18 cellular contexts compared by ENCODE assay signal in the genomic region with DNA sequence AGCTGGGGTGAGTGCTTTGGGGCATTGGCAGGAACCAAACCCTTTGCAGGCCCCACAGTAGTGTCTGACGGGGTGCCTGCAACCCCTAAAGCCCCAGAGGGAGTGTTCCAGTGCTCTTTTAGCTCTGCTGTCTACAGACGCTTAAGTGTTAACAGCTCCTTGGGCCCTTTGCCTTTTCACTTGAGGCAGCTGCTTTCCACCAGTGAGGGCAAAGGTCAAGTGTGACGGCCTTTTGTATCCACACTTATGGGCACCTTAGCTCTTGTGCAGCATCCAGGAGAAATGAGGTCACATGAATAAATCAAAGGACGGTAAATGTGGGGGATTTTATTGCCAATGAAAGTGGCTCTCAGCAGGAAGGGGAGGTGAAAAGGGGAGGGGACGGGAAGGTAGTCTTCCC.
A peak's percentile ranks its signal among the peaks of the same experiment; 100 is the strongest.
DNase-seq lines count a peak whose midpoint lies in the region; ATAC-seq and TF ChIP-seq lines count a peak whose summit lies in the region.
"Had no signal": no experiment of that assay in that cellular context is flagged by ENCODE, and none has a peak within 500 bp of the region (broad histone marks: within the 10 kb centered on the region; RNA-seq: fewer than 3 reads in every experiment).

No MANE protein-coding gene starts in this region.

- peak overlapping the region; percentile 67 for H3K14ac ChIP-seq in trophoblast cell (ENCODE audit: low read length)

- H3K79me2 ChIP-seq in trophoblast cell (ENCODE audit: control insufficient read depth, insufficient read depth, low read length, poor library complexity), result no peaks in the 10 kb centered on the region

- H4K8ac ChIP-seq in trophoblast cell (ENCODE audit: low read depth, low read length), result peak overlapping the region; percentile 57

- DNase-seq in DMS53 (lab: John Stamatoyannopoulos, UW) (peak; percentile 2), DMS53 treated with DMSO at 0.1 percent for 48 hours (lab: John Stamatoyannopoulos, UW; ENCODE audit: unreplicated experiment) (no peak), islet precursor cell (peak; percentile 44), trophoblast cell (no peak), upper lobe of right lung (no peak), KBM-7 (no peak)
- DNase-seq in stimulated activated CD4-positive, alpha-beta T cell treated with anti-CD3 and anti-CD28 coated beads, Interleukin-15, amount 100 ng/mL, for 24 hours, result no peak
- DNase-seq: AML-193; Caco-2; Calu3; CD4-positive, alpha-beta T cell; CD8-positive, alpha-beta T cell; DMS79 treated with DMSO at 0.1 percent for 48 hours; GF-D8 had no signal

- H3K9me3 ChIP-seq in trophoblast cell (ENCODE audit: insufficient read depth, low read depth, low read length) (no peaks in the 10 kb centered on the region), upper lobe of right lung (no peaks in the 10 kb centered on the region)
- H3K9me3 ChIP-seq: A549, Caco-2 had no signal

- H4K12ac ChIP-seq in trophoblast cell (ENCODE audit: low read depth, low read length), result peak overlapping the region; percentile 22

- H3K36me3 ChIP-seq in trophoblast cell (ENCODE audit: control insufficient read depth in 1 of 2, insufficient read depth in 2 of 2, low read length in 2 of 2) (no peaks in the 10 kb centered on the region), upper lobe of right lung (no peaks in the 10 kb centered on the region)
- H3K36me3 ChIP-seq: BLaER1 treated with 17β-estradiol and CSF1 and Interleukin-3, amounts not matched to agents 10 nM and 100 nM had no signal

- peak overlapping the region; percentile 89 for H4K91ac ChIP-seq in trophoblast cell (ENCODE audit: low read depth, low read length)

- intact Hi-C loops in upper lobe of right lung (cut with DNase I), result no loop called here

- no peak for TF ChIP-seq CTCF in upper lobe of right lung (IDR thresholded peaks at IDR 0.05)

- H3K27ac ChIP-seq in trophoblast cell (ENCODE audit: low read depth, low read length), result peak overlapping the region; percentile 96
- no peak overlapping the region for H3K27ac ChIP-seq in upper lobe of right lung
- H3K27ac ChIP-seq: 22Rv1; A549; BLaER1 treated with 17β-estradiol and CSF1 and Interleukin-3, amounts not matched to agents 10 nM and 100 nM; C4-2B had no signal

- no peak overlapping the region for H3K9ac ChIP-seq in trophoblast cell (ENCODE audit: low read length)
- H3K9ac ChIP-seq: BLaER1 treated with 17β-estradiol and CSF1 and Interleukin-3, amounts not matched to agents 10 nM and 100 nM had no signal

- H2BK12ac ChIP-seq in trophoblast cell (ENCODE audit: low read length), result peak overlapping the region; percentile 90

- peak overlapping the region; percentile 15 for H3K4me2 ChIP-seq in trophoblast cell (ENCODE audit: low read length)
- H3K4me2 ChIP-seq: A549; BLaER1 treated with 17β-estradiol and CSF1 and Interleukin-3, amounts not matched to agents 10 nM and 100 nM had no signal

- H3K4me1 ChIP-seq in trophoblast cell (ENCODE audit: control insufficient read depth in 1 of 2, insufficient read depth in 2 of 2, low read length in 2 of 2) (peaks cover 9% of the 10 kb centered on the region in 2 experiments), upper lobe of right lung (no peaks in the 10 kb centered on the region)
- H3K4me1 ChIP-seq: A549, Caco-2 had no signal

- peak overlapping the region; percentile 23 for H2AK5ac ChIP-seq in trophoblast cell (ENCODE audit: low read length)

- peaks cover 11% of the 10 kb centered on the region for H3K79me1 ChIP-seq in trophoblast cell (ENCODE audit: low read length)

- peak; percentile 9 for ATAC-seq in upper lobe of right lung
- ATAC-seq: A549; CD8-positive, alpha-beta T cell had no signal

- H3K18ac ChIP-seq in trophoblast cell (ENCODE audit: low read length), result peak overlapping the region; percentile 88

- H3K23ac ChIP-seq in trophoblast cell (ENCODE audit: low read length), result no peak overlapping the region

- H2BK120ac ChIP-seq in trophoblast cell (ENCODE audit: insufficient read depth, low read length, poor library complexity), result peak overlapping the region; percentile 88

- peak overlapping the region; percentile 97 for H2BK5ac ChIP-seq in trophoblast cell (ENCODE audit: low read depth, low read length, poor library complexity)

- no peak overlapping the region for H2AFZ ChIP-seq in trophoblast cell (ENCODE audit: insufficient read depth, low read length, poor library complexity)

- H3K27me3 ChIP-seq in trophoblast cell (ENCODE audit: insufficient read depth, low read length) (no peaks in the 10 kb centered on the region), upper lobe of right lung (no peaks in the 10 kb centered on the region)
- H3K27me3 ChIP-seq: BLaER1 treated with 17β-estradiol and CSF1 and Interleukin-3, amounts not matched to agents 10 nM and 100 nM had no signal

- peak overlapping the region; percentile 49 for H3K4me3 ChIP-seq in trophoblast cell (ENCODE audit: low read depth, low read length)
- no peak overlapping the region for H3K4me3 ChIP-seq in upper lobe of right lung
- H3K4me3 ChIP-seq: A549; BLaER1 treated with 17β-estradiol and CSF1 and Interleukin-3, amounts not matched to agents 10 nM and 100 nM had no signal

- peak overlapping the region; percentile 16 for H3K4ac ChIP-seq in trophoblast cell (ENCODE audit: low read depth, low read length)

- WGBS in trophoblast cell (ENCODE audit: extremely low coverage, insufficient coverage, insufficient read length), result no CpG with 5 or more reads among the region's 5 CpGs

- in situ Hi-C loops in KBM-7 (cut with MboI; ENCODE audit: low pct_unique_long_range_greater_than_20kb, low sequenced_read_pairs), result no loop called here

Comparison
In these comparisons a context has a peak if more than half of its experiments do, and no peak if none do; other contexts are left out.
1. DNase-seq: peak in DMS53 (single experiment) and islet precursor cell (single experiment); none in DMS53 treated with DMSO at 0.1 percent for 48 hours (single experiment), trophoblast cell (0 of 2), upper lobe of right lung (single experiment), stimulated activated CD4-positive, alpha-beta T cell treated with anti-CD3 and anti-CD28 coated beads, Interleukin-15, amount 100 ng/mL, for 24 hours (single experiment) and KBM-7 (single experiment).